In the genomic region with DNA sequence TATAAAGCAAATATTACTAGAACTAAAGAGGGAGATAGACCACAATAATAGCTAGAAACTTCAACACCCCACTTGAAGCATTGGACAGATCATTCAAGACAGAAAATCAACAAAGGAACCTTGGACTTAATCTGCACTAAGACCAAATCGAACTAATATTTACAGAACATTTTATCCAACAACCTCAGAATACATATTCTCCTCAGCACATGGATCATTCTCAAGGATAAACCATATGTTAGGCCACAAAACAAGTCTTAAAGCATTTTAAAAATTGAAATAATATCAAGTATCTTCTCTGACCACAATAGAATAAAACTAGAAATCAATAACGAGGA, we compare ENCODE assay signal across 8 cellular contexts.
"Had no signal": no experiment of that assay in that cellular context is flagged by ENCODE, and none has a peak within 500 bp of the region (broad histone marks: within the 10 kb centered on the region; RNA-seq: fewer than 3 reads in every experiment).

No MANE protein-coding gene starts in this region.

- H3K4me3 ChIP-seq: GM12878 had no signal

- ATAC-seq: GM12878 had no signal

- FAIRE-seq: G401.6, GM12878, GM12891, GM12892, GM18507, GM19239 had no signal

- DNase-seq: GDM1, GF-D8 had no signal
